22 cellular contexts compared by ENCODE assay signal in the genomic region with DNA sequence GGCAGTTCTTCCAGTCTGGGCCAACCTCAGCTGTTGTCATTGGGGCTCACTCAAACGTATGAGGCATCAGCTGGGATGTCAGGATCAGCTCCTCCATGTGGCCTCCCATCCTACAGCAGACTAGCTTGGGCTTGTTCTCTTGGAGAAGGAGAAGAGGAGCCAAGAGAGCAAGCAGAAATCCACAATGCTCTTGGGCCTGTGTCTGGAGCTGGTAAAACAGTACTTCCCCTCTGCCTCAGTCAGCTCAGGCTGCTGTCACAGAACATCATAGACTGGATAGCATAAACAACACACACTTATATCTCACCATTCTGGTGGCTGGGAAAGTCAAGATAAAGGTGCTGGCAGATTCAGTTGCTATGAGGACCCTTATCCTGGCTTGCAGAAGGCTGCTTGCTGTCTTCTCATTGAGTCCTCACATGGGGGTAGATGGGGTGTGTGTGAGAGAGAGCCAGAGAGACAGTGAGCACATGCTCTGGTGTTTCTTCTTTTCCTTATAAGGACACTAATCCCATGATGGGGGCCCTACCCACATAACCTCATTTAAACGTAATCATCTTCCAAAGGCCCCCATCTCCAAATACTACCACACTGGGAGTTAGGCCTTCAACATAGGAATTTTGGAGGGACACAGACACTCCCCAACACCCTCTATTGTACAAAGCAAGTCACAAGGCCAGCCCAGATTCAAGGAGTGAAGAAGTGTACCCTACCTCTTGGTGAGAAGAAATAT.
"Had no signal": no experiment of that assay in that cellular context is flagged by ENCODE, and none has a peak within 500 bp of the region (broad histone marks: within the 10 kb centered on the region; RNA-seq: fewer than 3 reads in every experiment).

No MANE protein-coding gene starts in this region.

- ATAC-seq: activated naive CD4-positive, alpha-beta T cell treated with anti-CD3 and anti-CD28 coated beads, Interleukin-2, amount 50 U/mL, for 72 hours; activated T-helper 17 cell treated with anti-CD3 and anti-CD28 coated beads, Interleukin-2, amount 50 U/mL, for 72 hours; effector memory CD8-positive, alpha-beta T cell; heart right ventricle; left lung; naive thymus-derived CD8-positive, alpha-beta T cell; stimulated activated naive B cell treated with anti-CD40 and anti-IgM and Interleukin-4, amounts not matched to agents 10 μg/mL and 1 μg/mL and 100 μg/mL, for 72 hours had no signal

- H3K4me3 ChIP-seq: colonic mucosa, dorsolateral prefrontal cortex, heart right ventricle, left lung, uterus had no signal

- H3K36me3 ChIP-seq: colonic mucosa, heart right ventricle, left lung, uterus had no signal

- H3K9me3 ChIP-seq: colonic mucosa, heart right ventricle, left lung, uterus had no signal

- DNase-seq: activated CD4-positive, alpha-beta T cell treated with anti-CD3 and anti-CD28 coated beads, Interleukin-2, amount 10 ng/mL, durations not matched to agents 7 days and 5 days; activated CD4-positive, CD25-positive, alpha-beta regulatory T cell treated with anti-CD3 and anti-CD28 coated beads, Interleukin-2, amount 50 U/mL, for 72 hours; activated CD8-positive, alpha-beta memory T cell treated with anti-CD3 and anti-CD28 coated beads for 24 hours; activated CD8-positive, alpha-beta memory T cell treated with anti-CD3 and anti-CD28 coated beads, Interleukin-2, amount 50 U/mL, for 4 hours; activated T-cell treated with anti-CD3 and anti-CD28 coated beads, Interleukin-2, amount 50 U/mL, for 24 hours; aorta; colonic mucosa; dorsolateral prefrontal cortex; effector memory CD8-positive, alpha-beta T cell; heart right ventricle; left lung; naive thymus-derived CD8-positive, alpha-beta T cell; retina; stimulated activated CD4-positive, alpha-beta T cell treated with anti-CD3 and anti-CD28 coated beads, Interleukin-2, amount 100 ng/mL, for 48 hours; stimulated activated CD8-positive, alpha-beta memory T cell treated with anti-CD3 and anti-CD28 coated beads, Interleukin-4, amount 100 ng/mL, for 48 hours; stimulated activated naive B cell treated with anti-CD40 and anti-IgM and Interleukin-4, amounts not matched to agents 10 μg/mL and 1 μg/mL and 100 μg/mL, for 72 hours; T-helper 1 cell; trophoblast cell; uterus had no signal

- H3K27ac ChIP-seq: colonic mucosa, heart right ventricle, left lung, uterus, VCaP had no signal

- H3K27me3 ChIP-seq: colonic mucosa, dorsolateral prefrontal cortex, heart right ventricle, left lung, uterus had no signal

- H3K4me1 ChIP-seq: colonic mucosa, heart right ventricle, left lung, uterus had no signal
